In genomic region chr3:59517448-59517847, GRCh38 we compare ENCODE assay signal across 22 cellular contexts.
"Had no signal": no experiment of that assay in that cellular context is flagged by ENCODE, and none has a peak within 500 bp of the region (broad histone marks: within the 10 kb centered on the region; RNA-seq: fewer than 3 reads in every experiment).

No MANE protein-coding gene starts in this region.

- H3K36me3 Mint-ChIP-seq: activated CD4-positive, alpha-beta memory T cell treated with anti-CD3 and anti-CD28 coated beads for 36 hours; natural killer cell had no signal

- DNase-seq: activated CD4-positive, alpha-beta memory T cell treated with anti-CD3 and anti-CD28 coated beads for 36 hours; activated CD4-positive, alpha-beta T cell treated with anti-CD3 and anti-CD28 coated beads for 48 hours; activated effector memory CD4-positive, alpha-beta T cell treated with Interleukin-2 at 50 U/mL for 16 hours; activated naive CD4-positive, alpha-beta T cell treated with anti-CD3 and anti-CD28 coated beads for 36 hours; activated T-cell treated with anti-CD3 and anti-CD28 coated beads, Interleukin-2, amount 50 U/mL, for 72 hours; amygdala; cerebellar nuclear complex; gastrocnemius medialis; hippocampal formation; left ventricle myocardium superior; mammary epithelial cell; midbrain; natural killer cell; spleen; stimulated activated CD4-positive, alpha-beta T cell treated with anti-CD3 and anti-CD28 coated beads, Interleukin-4, amount 100 ng/mL, for 1 hour; testis; trophoblast cell; uterus had no signal

- H3K27me3 Mint-ChIP-seq: activated CD4-positive, alpha-beta memory T cell treated with anti-CD3 and anti-CD28 coated beads for 36 hours had no signal

- H3K36me3 ChIP-seq: esophagus muscularis mucosa, gastrocnemius medialis, prostate gland, right atrium auricular region, spleen, uterus had no signal

- H3K9me3 ChIP-seq: esophagus muscularis mucosa, gastrocnemius medialis, prostate gland, right atrium auricular region, spleen, testis, uterus had no signal

- ATAC-seq: activated T-cell treated with anti-CD3 and anti-CD28 coated beads, Interleukin-2, amount 50 U/mL, for 72 hours; gastrocnemius medialis; left ventricle myocardium superior; natural killer cell had no signal

- H3K27ac Mint-ChIP-seq: activated CD4-positive, alpha-beta memory T cell treated with anti-CD3 and anti-CD28 coated beads for 36 hours; activated naive CD4-positive, alpha-beta T cell treated with anti-CD3 and anti-CD28 coated beads for 36 hours; activated T-cell treated with anti-CD3 and anti-CD28 coated beads, Interleukin-2, amount 50 U/mL, for 72 hours; natural killer cell had no signal

- H3K4me3 ChIP-seq: coronary artery, esophagus muscularis mucosa, gastrocnemius medialis, prostate gland, right atrium auricular region, spleen, testis, uterus had no signal

- H3K9me3 Mint-ChIP-seq: activated CD4-positive, alpha-beta memory T cell treated with anti-CD3 and anti-CD28 coated beads for 36 hours; activated naive CD4-positive, alpha-beta T cell treated with anti-CD3 and anti-CD28 coated beads for 36 hours; activated T-cell treated with anti-CD3 and anti-CD28 coated beads, Interleukin-2, amount 50 U/mL, for 72 hours; natural killer cell had no signal

- H3K4me3 Mint-ChIP-seq: activated CD4-positive, alpha-beta memory T cell treated with anti-CD3 and anti-CD28 coated beads for 36 hours; activated naive CD4-positive, alpha-beta T cell treated with anti-CD3 and anti-CD28 coated beads for 36 hours; activated T-cell treated with anti-CD3 and anti-CD28 coated beads, Interleukin-2, amount 50 U/mL, for 72 hours; natural killer cell had no signal

- H3K4me1 ChIP-seq: esophagus muscularis mucosa, gastrocnemius medialis, prostate gland, right atrium auricular region, spleen, testis, uterus had no signal

- H3K27ac ChIP-seq: coronary artery, esophagus muscularis mucosa, gastrocnemius medialis, prostate gland, right atrium auricular region, spleen, testis, uterus had no signal

- H3K27me3 ChIP-seq: esophagus muscularis mucosa, right atrium auricular region, spleen, testis, uterus had no signal
